Comparison of ENCODE assay signal across 1 cellular context in the genomic region with DNA sequence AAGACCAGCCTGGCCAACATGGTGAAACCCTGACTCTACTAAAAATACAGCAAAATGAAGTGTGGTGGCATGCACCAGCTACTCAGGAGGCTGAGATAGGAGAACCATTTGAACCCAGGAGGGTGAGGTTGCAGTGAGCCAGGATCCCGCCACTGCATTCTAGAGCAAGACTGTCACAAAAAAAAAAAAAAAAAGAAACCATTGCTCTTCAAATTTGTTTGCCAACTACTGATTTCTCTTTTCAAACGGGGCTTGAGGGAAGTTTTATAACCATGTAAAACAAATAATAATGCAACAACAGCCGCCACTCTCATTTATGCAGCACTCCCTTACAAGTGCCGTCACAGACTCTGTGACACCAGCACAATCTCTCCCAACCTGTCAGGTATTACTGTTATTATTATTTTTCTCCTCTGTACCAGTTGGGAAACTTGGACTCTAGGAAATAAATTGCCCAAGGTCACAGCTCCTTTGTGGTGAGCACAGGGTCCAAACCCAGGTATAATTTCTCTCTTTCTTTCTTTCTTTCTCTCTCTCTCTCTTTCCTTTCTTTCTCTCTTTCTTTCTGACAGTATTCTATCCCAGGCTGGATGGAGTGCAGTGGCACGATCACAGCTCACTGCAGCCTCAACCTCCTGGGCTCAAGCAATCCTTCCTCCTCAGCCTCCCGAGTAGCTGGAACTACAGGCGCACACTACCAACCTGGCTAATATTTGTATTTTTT.
TF ChIP-seq lines count a peak whose summit lies in the region.

No MANE protein-coding gene starts in this region.

TF ChIP-seq in HEK293, 187 proteins besides CTCF, POLR2A, EP300 and RAD21:
- TF ChIP-seq HOXA7 (CRISPR knock-in tag; IDR thresholded peaks at IDR 0.05; ENCODE audit: borderline replicate concordance) = no peak
- peak; percentile 34; the same call in 1 of the 2 replicates for TF ChIP-seq GFI1B (tag by site-specific recombination; IDR thresholded peaks at IDR 0.05)
- no peak for TF ChIP-seq HOXC10 (CRISPR knock-in tag; IDR thresholded peaks at IDR 0.05)
